In the genomic region with DNA sequence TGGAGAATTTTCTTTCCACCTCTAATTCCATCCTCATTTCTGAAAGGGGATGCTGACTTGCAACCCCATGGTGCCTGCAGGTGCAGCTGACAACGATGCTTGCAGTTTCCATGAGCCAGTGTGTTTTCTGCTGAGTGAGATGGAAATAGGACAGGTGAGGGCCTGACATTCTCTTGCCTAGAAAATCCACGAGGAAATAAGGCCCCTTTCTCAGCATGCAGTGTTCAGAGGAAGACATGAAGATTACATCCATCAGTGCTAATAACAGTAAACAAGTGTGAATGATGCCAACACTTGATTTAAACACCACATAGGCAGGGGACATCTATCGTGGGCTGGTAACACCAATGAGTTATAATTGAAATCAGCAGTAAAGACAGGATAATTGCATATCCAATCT, we compare ENCODE assay signal across 18 cellular contexts.
A peak's percentile ranks its signal among the peaks of the same experiment; 100 is the strongest.
DNase-seq lines count a peak whose midpoint lies in the region; FAIRE-seq and TF ChIP-seq lines count a peak whose summit lies in the region.
"Had no signal": no experiment of that assay in that cellular context is flagged by ENCODE, and none has a peak within 500 bp of the region (broad histone marks: within the 10 kb centered on the region; RNA-seq: fewer than 3 reads in every experiment).

No MANE protein-coding gene starts in this region.

- FAIRE-seq in D721Med (lab: Jason Lieb, UNC), result peak; percentile 44
- FAIRE-seq: A204.1, G401.6, GM12892 had no signal

- no peak overlapping the region for H3K4me3 Mint-ChIP-seq in brain
- H3K4me3 Mint-ChIP-seq: B cell; CD4-positive, CD25-positive, alpha-beta regulatory T cell; CD8-positive, alpha-beta T cell had no signal

- TF ChIP-seq CTCF in D721Med (IDR thresholded peaks at IDR 0.05; ENCODE audit: insufficient read depth, missing control alignments) (no peak), brain (conservative IDR thresholded peaks at IDR 0.05) (no peak)

- no peaks in the 10 kb centered on the region for H3K9me3 Mint-ChIP-seq in brain
- H3K9me3 Mint-ChIP-seq: CD8-positive, alpha-beta T cell had no signal

- peak in 2 of 3 experiments; percentile 29 to 66 for DNase-seq in NCI-H1417 (lab: John Stamatoyannopoulos, UW)
- no peak for DNase-seq in NCI-H1417 treated with DMSO at 0.1 percent for 48 hours (lab: John Stamatoyannopoulos, UW)
- no peak for DNase-seq in D721Med (ENCODE audit: insufficient read length, low spot score)
- no peak for DNase-seq in DMS53 (lab: John Stamatoyannopoulos, UW)
- DNase-seq in mesenteric fat pad (ENCODE audit: low spot score), result no peak
- DNase-seq: Caco-2; CD4-positive, CD25-positive, alpha-beta regulatory T cell; CD8-positive, alpha-beta T cell; DMS 273 treated with DMSO at 0.1 percent for 48 hours; DMS79 treated with DMSO at 0.1 percent for 48 hours; GOT3; H7; HCEC 1CT had no signal

- peaks cover 43% of the 10 kb centered on the region for H3K4me1 Mint-ChIP-seq in brain
- H3K4me1 Mint-ChIP-seq: B cell; CD4-positive, CD25-positive, alpha-beta regulatory T cell had no signal

- peaks cover 23% of the 10 kb centered on the region for H3K36me3 Mint-ChIP-seq in brain
- H3K36me3 Mint-ChIP-seq: CD4-positive, CD25-positive, alpha-beta regulatory T cell; CD8-positive, alpha-beta T cell had no signal

- peak overlapping the region in 4 of 5 experiments; percentile 19 to 83 (median 42) for H3K27ac Mint-ChIP-seq in brain
- H3K27ac Mint-ChIP-seq: B cell; CD4-positive, CD25-positive, alpha-beta regulatory T cell; CD8-positive, alpha-beta T cell had no signal

- no peaks in the 10 kb centered on the region for H3K27me3 Mint-ChIP-seq in brain
- H3K27me3 Mint-ChIP-seq: B cell; CD4-positive, CD25-positive, alpha-beta regulatory T cell had no signal

Comparison
In these comparisons a context has a peak if more than half of its experiments do, and no peak if none do; other contexts are left out.
1. DNase-seq: peak in NCI-H1417 (2 of 3); none in NCI-H1417 treated with DMSO at 0.1 percent for 48 hours (single experiment), D721Med (single experiment), DMS53 (single experiment) and mesenteric fat pad (single experiment).